In genomic region chr5:150503386-150503785, GRCh38 we compare ENCODE assay signal across 18 cellular contexts. TPM values are rescaled to one million over a fixed set of nuclear protein-coding genes. Genes with fewer than 3 reads are reported as not detected.
DNase-seq lines count a peak whose midpoint lies in the region; ATAC-seq, FAIRE-seq and TF ChIP-seq lines count a peak whose summit lies in the region.
"Had no signal": no experiment of that assay in that cellular context is flagged by ENCODE, and none has a peak within 500 bp of the region (broad histone marks: within the 10 kb centered on the region; RNA-seq: fewer than 3 reads in every experiment).

No MANE protein-coding gene starts in this region.

- TF ChIP-seq RAD21 in Ishikawa (IDR thresholded peaks at IDR 0.05; ENCODE audit: low read depth): no peak

- no peaks in the 10 kb centered on the region for H3K4me1 Mint-ChIP-seq in T-helper 2 cell treated with Interferon-gamma antibody and Interleukin-4, amounts not matched to agents 5 μg/mL and 100 μg/mL, for 36 hours (ENCODE audit: low read depth)
- peaks cover 65% of the 10 kb centered on the region for H3K4me1 Mint-ChIP-seq in type B pancreatic cell (ENCODE audit: unreplicated experiment)
- H3K4me1 Mint-ChIP-seq: activated naive CD8-positive, alpha-beta T cell treated with anti-CD3 and anti-CD28 coated beads for 36 hours; CD8-positive, alpha-beta memory T cell had no signal

- no peak overlapping the region for H3K9ac ChIP-seq in smooth muscle cell (ENCODE audit: low read depth)

- 21% methylated on average over 1 of the region's 4 CpGs for WGBS in right lobe of liver (ENCODE audit: insufficient coverage, low coverage, low lambda C conversion rate, missing lambda C conversion rate)
- WGBS in smooth muscle cell (ENCODE audit: low lambda C conversion rate): 97% methylated on average over 4 of the region's 4 CpGs

- peak overlapping the region in 2 of 3 donors; percentile 8 to 64 for H3K27ac ChIP-seq in right lobe of liver
- peak overlapping the region; percentile 77 for H3K27ac ChIP-seq in smooth muscle cell (ENCODE audit: low read depth)

- DNase-seq in bronchial epithelial cell (ENCODE audit: low read depth) (no peak), right lobe of liver (peak in 1 of 3 donors; percentile 47), smooth muscle cell (lab: John Stamatoyannopoulos, UW; ENCODE audit: unreplicated experiment) (no peak), type B pancreatic cell (ENCODE audit: extremely low spot score, unreplicated experiment) (no peak), dermis blood vessel endothelial cell (no peak)
- DNase-seq in T-helper 2 cell treated with Interferon-gamma antibody and Interleukin-4, amounts not matched to agents 5 μg/mL and 100 μg/mL, for 36 hours (ENCODE audit: low spot score): no peak
- DNase-seq: activated naive CD8-positive, alpha-beta T cell treated with anti-CD3 and anti-CD28 coated beads for 36 hours; activated T-cell treated with anti-CD3 and anti-CD28 coated beads for 4 hours; CD8-positive, alpha-beta memory T cell; H7; mesenchymal stem cell; NCI-H2081; SHP77; T-helper 9 cell had no signal

- H3K79me2 ChIP-seq in smooth muscle cell (ENCODE audit: low read depth): peaks cover 99% of the 10 kb centered on the region

- no peak overlapping the region for H3K27ac Mint-ChIP-seq in T-helper 2 cell treated with Interferon-gamma antibody and Interleukin-4, amounts not matched to agents 5 μg/mL and 100 μg/mL, for 36 hours
- H3K27ac Mint-ChIP-seq in type B pancreatic cell: no peak overlapping the region
- H3K27ac Mint-ChIP-seq: activated naive CD8-positive, alpha-beta T cell treated with anti-CD3 and anti-CD28 coated beads for 36 hours had no signal

- TF ChIP-seq EP300 in Ishikawa (IDR thresholded peaks at IDR 0.05; ENCODE audit: borderline replicate concordance): no peak

- no peaks in the 10 kb centered on the region for H3K27me3 Mint-ChIP-seq in T-helper 2 cell treated with Interferon-gamma antibody and Interleukin-4, amounts not matched to agents 5 μg/mL and 100 μg/mL, for 36 hours (ENCODE audit: low read depth)
- no peaks in the 10 kb centered on the region for H3K27me3 Mint-ChIP-seq in type B pancreatic cell
- H3K27me3 Mint-ChIP-seq: activated naive CD8-positive, alpha-beta T cell treated with anti-CD3 and anti-CD28 coated beads for 36 hours; CD8-positive, alpha-beta memory T cell had no signal

- no peak for TF ChIP-seq POLR2A in right lobe of liver (IDR thresholded peaks at IDR 0.05)

- H3K27me3 ChIP-seq in bronchial epithelial cell (ENCODE audit: control insufficient read depth, insufficient read depth, low read length) (no peaks in the 10 kb centered on the region), right lobe of liver (no peaks in the 10 kb centered on the region), smooth muscle cell (ENCODE audit: low read depth) (no peaks in the 10 kb centered on the region)

- H3K9me3 ChIP-seq in right lobe of liver (no peaks in the 10 kb centered on the region), smooth muscle cell (replicated peaks; ENCODE audit: low read depth) (no peaks in the 10 kb centered on the region)

- peaks cover 10% of the 10 kb centered on the region for H3F3A ChIP-seq in smooth muscle cell (ENCODE audit: low read depth)

- peak; percentile 40 for FAIRE-seq in bronchial epithelial cell (lab: Jason Lieb, UNC)
- FAIRE-seq: colon, HTR-8/SVneo had no signal

- peak in 3 of 4 donors; percentile 13 to 22 (median 13) for ATAC-seq in right lobe of liver
- no peak for ATAC-seq in GM21786 (IDR thresholded peaks at IDR 0.05; ENCODE audit: unreplicated experiment)

- TF ChIP-seq CTCF in bronchial epithelial cell (IDR thresholded peaks at IDR 0.05; ENCODE audit: insufficient read depth, low read length, severe bottlenecking) (no peak), right lobe of liver (IDR thresholded peaks at IDR 0.05) (no peak), smooth muscle cell (IDR thresholded peaks at IDR 0.05; ENCODE audit: borderline replicate concordance, insufficient read depth, poor library complexity, severe bottlenecking) (no peak), type B pancreatic cell (conservative IDR thresholded peaks at IDR 0.05) (no peak)

- H3K4me1 ChIP-seq in right lobe of liver (peaks cover 2 to 98% (median 49%) of the 10 kb centered on the region in 4 donors), smooth muscle cell (ENCODE audit: low read depth) (peaks cover 67% of the 10 kb centered on the region)

- H3K4me3 ChIP-seq in bronchial epithelial cell (ENCODE audit: low read depth, low read length) (no peak overlapping the region), right lobe of liver (no peak overlapping the region), smooth muscle cell (no peak overlapping the region)

- peaks cover 100% of the 10 kb centered on the region for H4K20me1 ChIP-seq in smooth muscle cell (ENCODE audit: low read depth)

- H3K9me3 Mint-ChIP-seq in T-helper 2 cell treated with Interferon-gamma antibody and Interleukin-4, amounts not matched to agents 5 μg/mL and 100 μg/mL, for 36 hours: no peaks in the 10 kb centered on the region
- no peaks in the 10 kb centered on the region for H3K9me3 Mint-ChIP-seq in type B pancreatic cell
- H3K9me3 Mint-ChIP-seq: activated naive CD8-positive, alpha-beta T cell treated with anti-CD3 and anti-CD28 coated beads for 36 hours; CD8-positive, alpha-beta memory T cell had no signal

- intact Hi-C loops in right lobe of liver (cut with DNase I): no loop called here

- no peak overlapping the region for H2AFZ ChIP-seq in smooth muscle cell (ENCODE audit: low read depth)

- no peaks in the 10 kb centered on the region for H3K36me3 ChIP-seq in bronchial epithelial cell (ENCODE audit: control insufficient read depth, insufficient read depth, low read length)
- H3K36me3 ChIP-seq in right lobe of liver: peaks cover 0 to 3% (median 0%) of the 10 kb centered on the region in 4 donors
- no peaks in the 10 kb centered on the region for H3K36me3 ChIP-seq in smooth muscle cell (ENCODE audit: low read depth)

- no peak overlapping the region for H3K4me2 ChIP-seq in smooth muscle cell

- no peaks in the 10 kb centered on the region for H3K36me3 Mint-ChIP-seq in T-helper 2 cell treated with Interferon-gamma antibody and Interleukin-4, amounts not matched to agents 5 μg/mL and 100 μg/mL, for 36 hours (ENCODE audit: low read depth)
- H3K36me3 Mint-ChIP-seq in type B pancreatic cell: no peaks in the 10 kb centered on the region
- H3K36me3 Mint-ChIP-seq: activated naive CD8-positive, alpha-beta T cell treated with anti-CD3 and anti-CD28 coated beads for 36 hours; CD8-positive, alpha-beta memory T cell had no signal

- H3K4me3 Mint-ChIP-seq in T-helper 2 cell treated with Interferon-gamma antibody and Interleukin-4, amounts not matched to agents 5 μg/mL and 100 μg/mL, for 36 hours: no peak overlapping the region
- H3K4me3 Mint-ChIP-seq in type B pancreatic cell: no peak overlapping the region
- H3K4me3 Mint-ChIP-seq: activated naive CD8-positive, alpha-beta T cell treated with anti-CD3 and anti-CD28 coated beads for 36 hours; CD8-positive, alpha-beta memory T cell had no signal

TF ChIP-seq in Ishikawa, 13 proteins besides CTCF, POLR2A, EP300 and RAD21 (continues in another document):
- TF ChIP-seq TEAD4 (IDR thresholded peaks at IDR 0.05) (peak; percentile 68; the same call in 1 of the 2 replicates), FOXM1 (IDR thresholded peaks at IDR 0.05; ENCODE audit: borderline replicate concordance, low read depth) (no peak), MAX (IDR thresholded peaks at IDR 0.05) (peak; percentile 90), TCF12 (IDR thresholded peaks at IDR 0.05; ENCODE audit: low read depth) (no peak), TAF1 (IDR thresholded peaks at IDR 0.05; ENCODE audit: low read depth) (no peak), EGR1 (IDR thresholded peaks at IDR 0.05) (peak; percentile 92), YY1 (IDR thresholded peaks at IDR 0.05; ENCODE audit: low read depth) (no peak), ZBTB7A (IDR thresholded peaks at IDR 0.05; ENCODE audit: low read depth) (peak; percentile 54; the same call in 1 of the 2 replicates), CEBPB (IDR thresholded peaks at IDR 0.05) (no peak), REST (IDR thresholded peaks at IDR 0.05; ENCODE audit: low read depth) (no peak)

RNA-seq across cellular contexts. Expression of gene NDST1, which starts 4.5 kb away (rescaled TPM):
- total RNA-seq in bronchial epithelial cell (17.1 and 33.3 TPM in 2 replicates), right lobe of liver (10 to 100 TPM; 38.1 to 97.5 (median 76.0) TPM), smooth muscle cell (53.0 and 64.6 TPM in 2 replicates), type B pancreatic cell (ENCODE audit: low replicate concordance) (96.5 and 101 TPM in 2 replicates), dermis blood vessel endothelial cell (68.1 and 99.5 TPM in 2 replicates)
- polyA plus RNA-seq in smooth muscle cell: 32.4 and 42.1 TPM in 2 replicates

RNA-seq across cellular contexts. Expression of gene RPS14, which starts 53.8 kb away (rescaled TPM):
- total RNA-seq in bronchial epithelial cell (5,672 and 8,789 TPM in 2 replicates), right lobe of liver (100 to 1,000 TPM; 573 to 800 (median 663) TPM), smooth muscle cell (2,252 and 2,349 TPM in 2 replicates), type B pancreatic cell (ENCODE audit: low replicate concordance) (2,469 and 2,543 TPM in 2 replicates), dermis blood vessel endothelial cell (1,615 and 3,652 TPM in 2 replicates)
- polyA plus RNA-seq in smooth muscle cell: 1,004 and 1,045 TPM in 2 replicates
